In the genomic region with DNA sequence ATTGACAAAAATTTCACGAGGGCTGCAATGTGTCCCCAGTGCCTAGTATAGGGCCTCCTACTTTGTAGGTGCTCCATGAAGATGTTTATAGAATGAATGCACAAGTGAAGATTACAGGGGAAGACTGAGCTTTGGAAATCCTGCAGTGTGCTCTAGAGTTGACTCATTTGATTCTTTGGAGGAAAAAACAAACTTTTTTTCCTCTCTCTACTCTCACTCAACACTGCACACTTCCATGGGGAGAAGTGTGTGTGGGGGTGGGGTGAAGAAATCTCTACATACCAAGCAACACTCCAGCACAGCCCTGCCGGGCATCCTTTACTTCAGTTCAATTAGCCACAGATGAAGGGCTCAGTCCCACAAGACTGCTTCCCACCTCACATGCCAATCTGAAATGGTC, we compare ENCODE assay signal across 5 cellular contexts.
"Had no signal": no experiment of that assay in that cellular context is flagged by ENCODE, and none has a peak within 500 bp of the region (broad histone marks: within the 10 kb centered on the region; RNA-seq: fewer than 3 reads in every experiment).

No MANE protein-coding gene starts in this region.

- H3K4me3 Mint-ChIP-seq: GM23338, H9 had no signal

- H3K4me3 ChIP-seq: GM23338, K562 had no signal

- H3K9me3 Mint-ChIP-seq: GM23338, H9 had no signal

- H3K27ac Mint-ChIP-seq: GM23338, H9 had no signal

- DNase-seq: H9, HCEC 1CT, KG1 had no signal

- H3K4me2 ChIP-seq: GM23338 had no signal

- ATAC-seq: GM23338, K562 had no signal
